ENCODE assay signal across 8 cellular contexts in genomic region chr10:90871761-90872647, GRCh38. TPM values are rescaled to one million over a fixed set of nuclear protein-coding genes. Genes with fewer than 3 reads are reported as not detected.
DNase-seq lines count a peak whose midpoint lies in the region; ATAC-seq, FAIRE-seq and TF ChIP-seq lines count a peak whose summit lies in the region.

RPP30 (plus strand) TSS chr10:90871974; CDS start chr10:90871987, 13 bp downstream.

- H3K27me3 Mint-ChIP-seq in progenitor cell of endocrine pancreas, result peaks cover 18% of the 10 kb centered on the region

- DNase-seq in GM12891 (ENCODE audit: insufficient read length, low spot score) (peak; percentile 50), NCI-H1092 treated with DMSO at 0.1 percent for 48 hours (lab: John Stamatoyannopoulos, UW) (peak; percentile 67), amniotic epithelial cell (ENCODE audit: low read depth) (peak; percentile 79), heart right ventricle (peak; percentile 83), progenitor cell of endocrine pancreas (ENCODE audit: low spot score, unreplicated experiment) (peak; percentile 71), ureter (ENCODE audit: low spot score) (peak; percentile 89)

- H3K9me3 ChIP-seq in heart right ventricle, result peaks cover 0 to 11% (median 0%) of the 10 kb centered on the region in 11 donors

- peak; percentile 99 for FAIRE-seq in GM12891 (lab: Jason Lieb, UNC)

- peaks cover 8% of the 10 kb centered on the region for H3K9me3 Mint-ChIP-seq in progenitor cell of endocrine pancreas (ENCODE audit: low read depth)

- H3K27ac ChIP-seq in heart right ventricle, result peak within 1 kb of the TSS in 9 of 10 donors; percentile 13 to 79 (median 62)

- intact Hi-C loops in T-helper 1 cell treated with Interleukin-12 subunit alpha and Interleukin-12 subunit beta and Interleukin-4 antibody, amounts not matched to agents 30 ng/mL and 1 ng/mL, for 36 hours (cut with micrococcal nuclease), result loop anchor here (1.0 to 10.0 kb wide), 18 partner anchors 8 to 1975 kb away; partner anchors contain the start of genes BTAF1, CPEB3, EXOC6 and FAS
- intact Hi-C loops in heart right ventricle (cut with DNase I), result loop anchor here in 3 of 10 donors (5.0 to 10.0 kb wide), 2 partner anchors 513 to 1080 kb away; no protein-coding TSS in a partner anchor

- no peak for TF ChIP-seq CTCF in heart right ventricle (IDR thresholded peaks at IDR 0.05)
- TF ChIP-seq CTCF in progenitor cell of endocrine pancreas (IDR thresholded peaks at IDR 0.05; ENCODE audit: unreplicated experiment), result no peak

- H3K4me3 Mint-ChIP-seq in progenitor cell of endocrine pancreas (ENCODE audit: low read depth), result peak within 1 kb of the TSS; percentile 92

- peaks cover 1% of the 10 kb centered on the region for H3K36me3 Mint-ChIP-seq in progenitor cell of endocrine pancreas (ENCODE audit: insufficient read depth)

- ATAC-seq in HG02623 (IDR thresholded peaks at IDR 0.05; ENCODE audit: unreplicated experiment) (peak; percentile 97), heart right ventricle (peak; percentile 98 to 99 (median 99))

- peak; percentile 50; the same call in 1 of the 2 replicates for TF ChIP-seq POLR2A in GM12891 (IDR thresholded peaks at IDR 0.05; ENCODE audit: low read depth, low read length)

- H3K4me3 ChIP-seq in heart right ventricle, result peak within 1 kb of the TSS; percentile 47 to 92 (median 74)

- peaks cover 0 to 8% (median 3%) of the 10 kb centered on the region in 7 donors for H3K27me3 ChIP-seq in heart right ventricle

- 0% methylated on average over 43 of the region's 43 CpGs for WGBS in heart right ventricle, 2 donors

- peak within 1 kb of the TSS; percentile 96 for H3K27ac Mint-ChIP-seq in progenitor cell of endocrine pancreas

- H3K4me1 Mint-ChIP-seq in progenitor cell of endocrine pancreas (ENCODE audit: low read depth), result peaks cover 12% of the 10 kb centered on the region

- H3K4me1 ChIP-seq in heart right ventricle, result peaks cover 0 to 31% (median 18%) of the 10 kb centered on the region in 9 donors

- H3K36me3 ChIP-seq in heart right ventricle, result peaks cover 0 to 27% (median 16%) of the 10 kb centered on the region in 9 donors

TF ChIP-seq in GM12891, 5 proteins besides CTCF, POLR2A, EP300 and RAD21:
- no peak for TF ChIP-seq SPI1 (IDR thresholded peaks at IDR 0.05; ENCODE audit: low read depth, low read length)
- TF ChIP-seq PAX5 (IDR thresholded peaks at IDR 0.05; ENCODE audit: insufficient read depth, low read length, severe bottlenecking), result no peak
- peak; percentile 66 for TF ChIP-seq TAF1 (IDR thresholded peaks at IDR 0.05; ENCODE audit: low read depth, low read length)
- TF ChIP-seq POU2F2 (IDR thresholded peaks at IDR 0.05; ENCODE audit: low read depth, low read length), result peak; percentile 35; the same call in 1 of the 2 replicates
- peak; percentile 73 for TF ChIP-seq POLR2AphosphoS5 (IDR thresholded peaks at IDR 0.05; ENCODE audit: low read depth, low read length)

RNA-seq across cellular contexts. Expression of gene RPP30, which starts in this region (rescaled TPM):
- polyA plus RNA-seq in GM12891 (2012; ENCODE audit: low read depth, missing spikeins), result 44.7 TPM
- total RNA-seq in T-helper 1 cell treated with Interleukin-12 subunit alpha and Interleukin-12 subunit beta and Interleukin-4 antibody, amounts not matched to agents 30 ng/mL and 1 ng/mL, for 36 hours, result 50.5 and 52.0 TPM in 2 replicates
- total RNA-seq in heart right ventricle, result 10 to 100 TPM; 27.9 to 40.4 (median 33.3) TPM
- polyA plus RNA-seq in heart right ventricle, result 10 to 100 TPM; 33.4 to 41.8 TPM
- 51.8 and 53.5 TPM in 2 replicates for total RNA-seq in progenitor cell of endocrine pancreas
- total RNA-seq in ureter, result 32.9 TPM

Comparison
In these comparisons a context has a peak if more than half of its experiments do, and no peak if none do; other contexts are left out.
1. Peak in every context shown above with its lines: DNase-seq, ATAC-seq, H3K4me3 ChIP-seq and H3K27ac ChIP-seq.